In genomic region chr14:103847439-103847953, GRCh38 we compare ENCODE assay signal across 8 cellular contexts. TPM values are rescaled to one million over a fixed set of nuclear protein-coding genes. Genes with fewer than 3 reads are reported as not detected.
A peak's percentile ranks its signal among the peaks of the same experiment; 100 is the strongest.
DNase-seq lines count a peak whose midpoint lies in the region; ATAC-seq and TF ChIP-seq lines count a peak whose summit lies in the region.

Gene PPP1R13B (minus strand): TSS chr14:103847575. CDS start chr14:103847307, 268 bp downstream.

- H3K4me1 Mint-ChIP-seq in T-helper 1 cell treated with Interleukin-12 subunit alpha and Interleukin-12 subunit beta and Interleukin-4 antibody, amounts not matched to agents 30 μg/mL and 1 μg/mL, for 36 hours (ENCODE audit: low read depth) = peaks cover 9% of the 10 kb centered on the region

- H3K36me3 ChIP-seq in left ventricle myocardium inferior (peaks cover 17% of the 10 kb centered on the region), prostate gland (no peaks in the 10 kb centered on the region)

- H3K27ac Mint-ChIP-seq in T-helper 1 cell treated with Interleukin-12 subunit alpha and Interleukin-12 subunit beta and Interleukin-4 antibody, amounts not matched to agents 30 μg/mL and 1 μg/mL, for 36 hours = peak within 1 kb of the TSS; percentile 68

- peak within 1 kb of the TSS; percentile 86 for H3K4me3 Mint-ChIP-seq in T-helper 1 cell treated with Interleukin-12 subunit alpha and Interleukin-12 subunit beta and Interleukin-4 antibody, amounts not matched to agents 30 μg/mL and 1 μg/mL, for 36 hours

- peak within 1 kb of the TSS; percentile 93 for H3K27ac ChIP-seq in left ventricle myocardium inferior (replicated peaks)
- H3K27ac ChIP-seq in prostate gland = peak within 1 kb of the TSS; percentile 90 to 95

- H3K4me3 ChIP-seq in GM12865 (ENCODE audit: low read depth, low read length) (peak within 1 kb of the TSS; percentile 80), left ventricle myocardium inferior (peak within 1 kb of the TSS; percentile 77), prostate gland (peak within 1 kb of the TSS; percentile 75 to 95)

- H3K27me3 ChIP-seq in left ventricle myocardium inferior (ENCODE audit: low read depth) (no peaks in the 10 kb centered on the region), prostate gland (replicated peaks; ENCODE audit: insufficient read depth) (no peaks in the 10 kb centered on the region)

- under 1% methylated on average over 51 of the region's 73 CpGs for WGBS in prostate gland

- ATAC-seq in HG02610 (IDR thresholded peaks at IDR 0.05; ENCODE audit: unreplicated experiment) = peak; percentile 77

- H3K9me3 ChIP-seq in left ventricle myocardium inferior (replicated peaks) = no peaks in the 10 kb centered on the region
- H3K9me3 ChIP-seq in prostate gland = no peaks in the 10 kb centered on the region

- H3K27me3 Mint-ChIP-seq in T-helper 1 cell treated with Interleukin-12 subunit alpha and Interleukin-12 subunit beta and Interleukin-4 antibody, amounts not matched to agents 30 μg/mL and 1 μg/mL, for 36 hours (ENCODE audit: low read depth) = peaks cover 26% of the 10 kb centered on the region

- H3K36me3 Mint-ChIP-seq in T-helper 1 cell treated with Interleukin-12 subunit alpha and Interleukin-12 subunit beta and Interleukin-4 antibody, amounts not matched to agents 30 μg/mL and 1 μg/mL, for 36 hours (ENCODE audit: low read depth) = no peaks in the 10 kb centered on the region

- H3K9me3 Mint-ChIP-seq in T-helper 1 cell treated with Interleukin-12 subunit alpha and Interleukin-12 subunit beta and Interleukin-4 antibody, amounts not matched to agents 30 μg/mL and 1 μg/mL, for 36 hours = no peaks in the 10 kb centered on the region

- DNase-seq in GM12865 (ENCODE audit: low read depth) (peak; percentile 95), NCI-H1105 (lab: John Stamatoyannopoulos, UW) (peak; percentile 93), amniotic stem cell (lab: John Stamatoyannopoulos, UW) (peak; percentile 52), left ventricle myocardium inferior (peak; percentile 94), prostate gland (ENCODE audit: low spot score) (peak; percentile 93), ureter (ENCODE audit: low spot score) (peak; percentile 95)

- TF ChIP-seq POLR2A in prostate gland (IDR thresholded peaks at IDR 0.05) = peak; percentile 69

- H3K4me1 ChIP-seq in left ventricle myocardium inferior (peaks cover 64% of the 10 kb centered on the region), prostate gland (replicated peaks) (peaks cover 4% of the 10 kb centered on the region)

- intact Hi-C loops in left ventricle myocardium inferior (cut with micrococcal nuclease) = no loop called here
- intact Hi-C loops in prostate gland (cut with DNase I) = no loop called here

- TF ChIP-seq CTCF in GM12865 (IDR thresholded peaks at IDR 0.05; ENCODE audit: insufficient read depth, low read depth, low read length, missing control alignments) (no peak), left ventricle myocardium inferior (IDR thresholded peaks at IDR 0.05; ENCODE audit: borderline replicate concordance) (no peak), prostate gland (IDR thresholded peaks at IDR 0.05) (peak in 2 of 4 experiments; percentile 18 to 23)

RNA-seq across cellular contexts. Expression of gene PPP1R13B, which starts in this region (rescaled TPM):
- 104 TPM for total RNA-seq in left ventricle myocardium inferior
- 10 to 100 TPM; 48.2 to 64.6 TPM for total RNA-seq in prostate gland
- total RNA-seq in ureter = 94.4 TPM

Comparison
In these comparisons a context has a peak if more than half of its experiments do, and no peak if none do; other contexts are left out.
1. Peak in every context shown above with its lines: DNase-seq, ATAC-seq, H3K4me3 ChIP-seq and H3K27ac ChIP-seq.